1 cellular context compared by ENCODE assay signal in the genomic region with DNA sequence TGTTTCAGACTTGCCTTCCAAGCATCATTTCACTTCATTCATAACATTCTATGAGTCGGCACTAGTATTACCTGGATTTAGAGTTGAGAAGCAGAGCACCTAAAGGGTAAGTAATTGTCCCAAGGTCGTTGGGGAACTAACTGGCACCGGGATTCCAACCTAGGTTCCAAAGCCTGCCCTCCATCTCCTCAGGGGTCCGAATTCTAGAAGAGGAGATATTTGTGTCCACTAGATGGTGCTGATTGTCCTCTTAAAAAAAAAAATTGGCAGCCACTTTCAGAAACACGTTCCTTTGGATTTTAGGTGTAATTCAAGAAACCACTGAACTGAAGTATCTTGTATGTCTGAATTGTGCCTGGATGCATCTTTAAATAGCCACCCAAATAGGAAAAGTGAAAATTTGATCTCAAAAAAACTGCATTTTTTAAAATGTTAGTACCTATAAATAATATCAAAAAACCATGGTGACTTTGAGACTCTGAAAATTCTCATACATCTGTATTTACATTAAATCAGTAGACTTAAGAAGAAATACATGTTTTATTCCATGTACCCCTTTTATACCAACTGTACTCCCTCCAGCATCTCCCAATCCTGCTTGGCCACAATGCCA.
TF ChIP-seq lines count a peak whose summit lies in the region.

No MANE protein-coding gene starts in this region.

TF ChIP-seq in SK-N-SH, 30 proteins besides CTCF, POLR2A, EP300 and RAD21 (continued from another document):
- TF ChIP-seq, protein P1, sequence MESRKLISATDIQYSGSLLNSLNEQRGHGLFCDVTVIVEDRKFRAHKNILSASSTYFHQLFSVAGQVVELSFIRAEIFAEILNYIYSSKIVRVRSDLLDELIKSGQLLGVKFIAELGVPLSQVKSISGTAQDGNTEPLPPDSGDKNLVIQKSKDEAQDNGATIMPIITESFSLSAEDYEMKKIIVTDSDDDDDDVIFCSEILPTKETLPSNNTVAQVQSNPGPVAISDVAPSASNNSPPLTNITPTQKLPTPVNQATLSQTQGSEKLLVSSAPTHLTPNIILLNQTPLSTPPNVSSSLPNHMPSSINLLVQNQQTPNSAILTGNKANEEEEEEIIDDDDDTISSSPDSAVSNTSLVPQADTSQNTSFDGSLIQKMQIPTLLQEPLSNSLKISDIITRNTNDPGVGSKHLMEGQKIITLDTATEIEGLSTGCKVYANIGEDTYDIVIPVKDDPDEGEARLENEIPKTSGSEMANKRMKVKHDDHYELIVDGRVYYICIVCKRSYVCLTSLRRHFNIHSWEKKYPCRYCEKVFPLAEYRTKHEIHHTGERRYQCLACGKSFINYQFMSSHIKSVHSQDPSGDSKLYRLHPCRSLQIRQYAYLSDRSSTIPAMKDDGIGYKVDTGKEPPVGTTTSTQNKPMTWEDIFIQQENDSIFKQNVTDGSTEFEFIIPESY (IDR thresholded peaks at IDR 0.05; ENCODE audit: borderline replicate concordance, low read depth): no peak
- no peak for TF ChIP-seq JUND (IDR thresholded peaks at IDR 0.05)
- TF ChIP-seq FOSL2 (IDR thresholded peaks at IDR 0.05; ENCODE audit: borderline replicate concordance, low read depth): no peak
- TF ChIP-seq FOXJ3 (CRISPR knock-in tag; IDR thresholded peaks at IDR 0.05): no peak
- peak; percentile 34; the same call in 1 of the 2 replicates for TF ChIP-seq NFIC (IDR thresholded peaks at IDR 0.05; ENCODE audit: borderline replicate concordance)
TF ChIP-seq in SK-N-SH: peak in this region for 4.
